ENCODE assay signal across 8 cellular contexts in genomic region chr6:73798592-73798991, GRCh38.
DNase-seq lines count a peak whose midpoint lies in the region; ATAC-seq and TF ChIP-seq lines count a peak whose summit lies in the region.

No MANE protein-coding gene starts in this region.

- no peak overlapping the region for H3K4me2 ChIP-seq in SK-N-SH

- no peaks in the 10 kb centered on the region for H3K9me3 ChIP-seq in A673 (ENCODE audit: low read depth, low read length, poor library complexity, severe bottlenecking)
- no peaks in the 10 kb centered on the region for H3K9me3 ChIP-seq in SK-N-SH
- H3K9me3 ChIP-seq in vagina = no peaks in the 10 kb centered on the region

- peaks cover 24% of the 10 kb centered on the region for H3F3A ChIP-seq in SK-N-SH (replicated peaks; ENCODE audit: insufficient read depth)

- TF ChIP-seq CTCF in A673 (conservative IDR thresholded peaks at IDR 0.05; ENCODE audit: low read depth, low read length) (peak; percentile 31; the same call in 1 of the 2 replicates), SK-N-SH (IDR thresholded peaks at IDR 0.05) (peak; percentile 52), vagina (IDR thresholded peaks at IDR 0.05) (no peak)

- ATAC-seq in GM18867 (IDR thresholded peaks at IDR 0.05; ENCODE audit: unreplicated experiment) (peak; percentile 81), HG02981 (IDR thresholded peaks at IDR 0.05; ENCODE audit: unreplicated experiment) (peak; percentile 89), left cardiac atrium (peak in 1 of 2 donors; percentile 87)

- no peak for TF ChIP-seq RAD21 in SK-N-SH (IDR thresholded peaks at IDR 0.05; ENCODE audit: low read length)

- peak; percentile 50 for DNase-seq in A673 (ENCODE audit: low spot score)
- DNase-seq in SK-N-SH = no peak
- peak; percentile 47 for DNase-seq in left cardiac atrium
- DNase-seq in vagina (ENCODE audit: extremely low spot score in 2 of 2) = no peak
- no peak for DNase-seq in NOMO-1 treated with DMSO at 0.1 percent for 48 hours (lab: John Stamatoyannopoulos, UW; ENCODE audit: unreplicated experiment)
- no peak for DNase-seq in NCI-H526 treated with DMSO at 0.1 percent for 48 hours (lab: John Stamatoyannopoulos, UW)

- H3K4me1 ChIP-seq in A673 (ENCODE audit: insufficient read depth, low read length, poor library complexity, severe bottlenecking) (peaks cover 7% of the 10 kb centered on the region), SK-N-SH (ENCODE audit: control insufficient read depth in 1 of 2, insufficient read depth in 2 of 2, low read depth in 1 of 2, low read length in 1 of 2) (peaks cover 0 to 10% of the 10 kb centered on the region in 2 experiments; a peak in 2 of 4 replicates), vagina (peaks cover 8% of the 10 kb centered on the region)

- H3K36me3 ChIP-seq in A673 (ENCODE audit: insufficient read depth, low read length, poor library complexity, severe bottlenecking) (no peaks in the 10 kb centered on the region), SK-N-SH (replicated peaks in 1 of 2; ENCODE audit: control insufficient read depth in 1 of 2, insufficient read depth in 2 of 2, low read length in 1 of 2) (no peaks in the 10 kb centered on the region), vagina (no peaks in the 10 kb centered on the region)

- H4K20me1 ChIP-seq in SK-N-SH (ENCODE audit: insufficient read depth) = no peaks in the 10 kb centered on the region

- intact Hi-C loops in A673 (cut with micrococcal nuclease; ENCODE audit: unreplicated experiment) = no loop called here
- intact Hi-C loops in left cardiac atrium (cut with DNase I) = no loop called here
- intact Hi-C loops in vagina (cut with DNase I) = no loop called here

- no peak for TF ChIP-seq POLR2A in vagina (IDR thresholded peaks at IDR 0.05)

- H3K79me2 ChIP-seq in SK-N-SH (ENCODE audit: insufficient read depth) = no peaks in the 10 kb centered on the region

- H3K9ac ChIP-seq in SK-N-SH = no peak overlapping the region

- BruUV-seq in A673 (replicated peaks; lab: Mats Ljungman, UMichigan) = no TSS peak

- H2AFZ ChIP-seq in SK-N-SH (ENCODE audit: low read depth) = no peak overlapping the region

- CTCF ChIA-PET in A673 (lab: Charles Lee) = interaction anchor here (0.7 kb wide), 1 partner anchor 18 kb away, joined by 10 read pairs; no protein-coding TSS in a partner anchor
- CTCF ChIA-PET in SK-N-SH (lab: Yijun Ruan, JAX) = no interaction called here

- no peaks in the 10 kb centered on the region for H3K9me2 ChIP-seq in SK-N-SH

- TF ChIP-seq EP300 in SK-N-SH (IDR thresholded peaks at IDR 0.05; ENCODE audit: borderline replicate concordance in 1 of 2, low read depth in 1 of 2, low read length in 1 of 2) = no peak

- no peaks in the 10 kb centered on the region for H3K27me3 ChIP-seq in A673 (replicated peaks; ENCODE audit: insufficient read depth, low read depth, low read length, poor library complexity)
- H3K27me3 ChIP-seq in SK-N-SH (ENCODE audit: insufficient read depth) = no peaks in the 10 kb centered on the region
- no peaks in the 10 kb centered on the region for H3K27me3 ChIP-seq in vagina

- POLR2A ChIA-PET in A673 (lab: Charles Lee; ENCODE audit: low non-redundant PET) (no interaction called here), SK-N-SH (lab: Yijun Ruan, JAX) (no interaction called here)

- H3K27ac ChIP-seq in A673 (ENCODE audit: low read depth, low read length, poor library complexity, severe bottlenecking) (no peak overlapping the region), SK-N-SH (ENCODE audit: low read depth in 2 of 2, low read length in 1 of 2) (peak overlapping the region in 1 of 2 experiments; percentile 47; a peak in 2 of 4 replicates), vagina (peak overlapping the region; percentile 45)

- H3K4me3 ChIP-seq in A673 (ENCODE audit: low read depth, low read length, poor library complexity, severe bottlenecking) = no peak overlapping the region
- no peak overlapping the region for H3K4me3 ChIP-seq in SK-N-SH (ENCODE audit: low read depth in 2 of 2, low read length in 1 of 2)
- no peak overlapping the region for H3K4me3 ChIP-seq in vagina

- WGBS in SK-N-SH (ENCODE audit: low lambda C conversion rate) = 19% methylated on average over 2 of the region's 2 CpGs

TF ChIP-seq in SK-N-SH, 30 proteins besides CTCF, POLR2A, EP300 and RAD21:
- TF ChIP-seq, protein P1, sequence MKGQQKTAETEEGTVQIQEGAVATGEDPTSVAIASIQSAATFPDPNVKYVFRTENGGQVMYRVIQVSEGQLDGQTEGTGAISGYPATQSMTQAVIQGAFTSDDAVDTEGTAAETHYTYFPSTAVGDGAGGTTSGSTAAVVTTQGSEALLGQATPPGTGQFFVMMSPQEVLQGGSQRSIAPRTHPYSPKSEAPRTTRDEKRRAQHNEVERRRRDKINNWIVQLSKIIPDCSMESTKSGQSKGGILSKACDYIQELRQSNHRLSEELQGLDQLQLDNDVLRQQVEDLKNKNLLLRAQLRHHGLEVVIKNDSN (IDR thresholded peaks at IDR 0.05; ENCODE audit: borderline replicate concordance, low read depth) = no peak
- TF ChIP-seq, protein P2, sequence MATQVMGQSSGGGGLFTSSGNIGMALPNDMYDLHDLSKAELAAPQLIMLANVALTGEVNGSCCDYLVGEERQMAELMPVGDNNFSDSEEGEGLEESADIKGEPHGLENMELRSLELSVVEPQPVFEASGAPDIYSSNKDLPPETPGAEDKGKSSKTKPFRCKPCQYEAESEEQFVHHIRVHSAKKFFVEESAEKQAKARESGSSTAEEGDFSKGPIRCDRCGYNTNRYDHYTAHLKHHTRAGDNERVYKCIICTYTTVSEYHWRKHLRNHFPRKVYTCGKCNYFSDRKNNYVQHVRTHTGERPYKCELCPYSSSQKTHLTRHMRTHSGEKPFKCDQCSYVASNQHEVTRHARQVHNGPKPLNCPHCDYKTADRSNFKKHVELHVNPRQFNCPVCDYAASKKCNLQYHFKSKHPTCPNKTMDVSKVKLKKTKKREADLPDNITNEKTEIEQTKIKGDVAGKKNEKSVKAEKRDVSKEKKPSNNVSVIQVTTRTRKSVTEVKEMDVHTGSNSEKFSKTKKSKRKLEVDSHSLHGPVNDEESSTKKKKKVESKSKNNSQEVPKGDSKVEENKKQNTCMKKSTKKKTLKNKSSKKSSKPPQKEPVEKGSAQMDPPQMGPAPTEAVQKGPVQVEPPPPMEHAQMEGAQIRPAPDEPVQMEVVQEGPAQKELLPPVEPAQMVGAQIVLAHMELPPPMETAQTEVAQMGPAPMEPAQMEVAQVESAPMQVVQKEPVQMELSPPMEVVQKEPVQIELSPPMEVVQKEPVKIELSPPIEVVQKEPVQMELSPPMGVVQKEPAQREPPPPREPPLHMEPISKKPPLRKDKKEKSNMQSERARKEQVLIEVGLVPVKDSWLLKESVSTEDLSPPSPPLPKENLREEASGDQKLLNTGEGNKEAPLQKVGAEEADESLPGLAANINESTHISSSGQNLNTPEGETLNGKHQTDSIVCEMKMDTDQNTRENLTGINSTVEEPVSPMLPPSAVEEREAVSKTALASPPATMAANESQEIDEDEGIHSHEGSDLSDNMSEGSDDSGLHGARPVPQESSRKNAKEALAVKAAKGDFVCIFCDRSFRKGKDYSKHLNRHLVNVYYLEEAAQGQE (IDR thresholded peaks at IDR 0.05; ENCODE audit: low read depth, low read length) = 0 out of 2 replicates have a peak, but pooled peaks have one; percentile 12
- TF ChIP-seq EZH2phosphoT487 (IDR thresholded peaks at IDR 0.05; ENCODE audit: borderline replicate concordance, low read depth) (no peak), FOXM1 (IDR thresholded peaks at IDR 0.05; ENCODE audit: low read depth) (no peak), TEAD4 (IDR thresholded peaks at IDR 0.05; ENCODE audit: borderline replicate concordance, insufficient read depth) (no peak), NFIC (IDR thresholded peaks at IDR 0.05; ENCODE audit: borderline replicate concordance) (peak; percentile 69), JUND (IDR thresholded peaks at IDR 0.05) (peak; percentile 42; the same call in 1 of the 2 replicates), POLR2AphosphoS5 (IDR thresholded peaks at IDR 0.05; ENCODE audit: low read depth, low read length) (0 out of 2 replicates have a peak, but pooled peaks have one; percentile 22), SIN3A (IDR thresholded peaks at IDR 0.05; ENCODE audit: borderline replicate concordance, low read depth, low read length) (no peak), TCF12 (IDR thresholded peaks at IDR 0.05) (peak; percentile 45; the same call in 1 of the 2 replicates), NRF1 (IDR thresholded peaks at IDR 0.05; ENCODE audit: low read depth, low read length) (no peak), RXRA (IDR thresholded peaks at IDR 0.05; ENCODE audit: borderline replicate concordance, low read depth) (no peak), MAX (IDR thresholded peaks at IDR 0.05; ENCODE audit: low read depth) (peak; percentile 78), FOSL2 (IDR thresholded peaks at IDR 0.05; ENCODE audit: borderline replicate concordance, low read depth) (0 out of 2 replicates have a peak, but pooled peaks have one; percentile 17), IRF3 (IDR thresholded peaks at IDR 0.05; ENCODE audit: low read depth, low read length) (no peak)
- TF ChIP-seq, protein P3, sequence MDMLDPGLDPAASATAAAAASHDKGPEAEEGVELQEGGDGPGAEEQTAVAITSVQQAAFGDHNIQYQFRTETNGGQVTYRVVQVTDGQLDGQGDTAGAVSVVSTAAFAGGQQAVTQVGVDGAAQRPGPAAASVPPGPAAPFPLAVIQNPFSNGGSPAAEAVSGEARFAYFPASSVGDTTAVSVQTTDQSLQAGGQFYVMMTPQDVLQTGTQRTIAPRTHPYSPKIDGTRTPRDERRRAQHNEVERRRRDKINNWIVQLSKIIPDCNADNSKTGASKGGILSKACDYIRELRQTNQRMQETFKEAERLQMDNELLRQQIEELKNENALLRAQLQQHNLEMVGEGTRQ (IDR thresholded peaks at IDR 0.05; ENCODE audit: borderline replicate concordance, low read depth, low read length) = no peak
TF ChIP-seq in SK-N-SH: peak in this region for 7.

Comparison
In these comparisons a context has a peak if more than half of its experiments do, and no peak if none do; other contexts are left out.
1. DNase-seq: peak in A673 (single experiment) and left cardiac atrium (single experiment); none in SK-N-SH (single experiment), vagina (0 of 2), NOMO-1 treated with DMSO at 0.1 percent for 48 hours (single experiment) and NCI-H526 treated with DMSO at 0.1 percent for 48 hours (single experiment).
2. CTCF ChIP-seq: peak in A673 (single experiment) and SK-N-SH (single experiment); none in vagina (0 of 3).